In the genomic region with DNA sequence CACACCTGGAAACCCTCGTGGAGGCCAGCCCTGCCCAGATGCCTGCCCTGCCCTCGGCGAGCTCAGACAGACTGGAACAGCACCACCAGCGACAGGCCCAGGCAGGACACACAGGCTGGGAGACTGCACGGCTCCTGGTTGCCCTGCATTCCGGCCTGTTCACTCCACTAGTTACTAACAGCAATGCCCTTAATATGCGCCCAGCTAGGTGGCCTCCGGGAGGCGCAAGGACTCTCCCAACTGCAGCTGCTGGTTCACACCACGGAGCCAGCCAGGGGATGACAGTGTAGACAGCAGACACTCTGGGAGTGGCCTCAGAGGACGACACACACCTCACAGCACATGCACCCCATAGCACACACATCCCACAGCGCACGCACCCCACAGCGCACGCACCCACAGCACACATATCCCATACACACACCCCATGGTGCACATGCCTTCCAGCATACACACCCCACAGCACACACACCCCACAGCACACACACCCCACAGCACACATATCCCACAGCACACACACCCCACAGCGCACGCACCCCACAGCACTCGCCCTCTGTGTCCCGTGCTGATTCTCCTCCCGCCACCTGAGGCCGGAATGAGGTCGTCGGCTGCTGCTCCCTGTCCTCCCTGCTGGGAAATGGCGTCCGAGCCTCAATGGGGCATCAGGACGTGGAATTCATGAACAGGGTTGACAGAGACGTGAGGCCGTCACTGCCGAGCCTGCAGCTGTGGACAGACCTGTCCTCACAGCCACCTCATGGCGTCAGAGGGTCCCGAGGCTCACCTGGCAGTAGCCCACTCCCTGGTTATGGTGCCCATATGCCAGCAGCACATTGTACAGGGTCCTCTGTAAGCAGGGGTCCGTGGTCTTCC, we compare ENCODE assay signal across 16 cellular contexts. TPM values are rescaled to one million over a fixed set of nuclear protein-coding genes. Genes with fewer than 3 reads are reported as not detected.
DNase-seq lines count a peak whose midpoint lies in the region; ATAC-seq and TF ChIP-seq lines count a peak whose summit lies in the region.
"Had no signal": no experiment of that assay in that cellular context is flagged by ENCODE, and none has a peak within 500 bp of the region (broad histone marks: within the 10 kb centered on the region; RNA-seq: fewer than 3 reads in every experiment).

No MANE protein-coding gene starts in this region.

- TF ChIP-seq POLR2A in IMR-90 (IDR thresholded peaks at IDR 0.05; ENCODE audit: low read depth, low read length) = no peak

- BruUV-seq in IMR-90 (replicated peaks; lab: Mats Ljungman, UMichigan) = no TSS peak

- no peaks in the 10 kb centered on the region for H4K20me1 ChIP-seq in IMR-90 (ENCODE audit: insufficient read depth, low read length)

- H3K4me3 ChIP-seq in IMR-90 (ENCODE audit: insufficient read depth, low read depth, low read length) = no peak overlapping the region
- H3K4me3 ChIP-seq: esophagus squamous epithelium, lung, smooth muscle cell, tibial nerve had no signal

- POLR2A ChIA-PET in IMR-90 (lab: Charles Lee; ENCODE audit: unreplicated experiment) = no interaction called here

- H2AK9ac ChIP-seq in IMR-90 (replicated peaks; ENCODE audit: low read depth, low read length, poor library complexity) = no peak overlapping the region

- H2BK20ac ChIP-seq in IMR-90 (ENCODE audit: low read depth, low read length) = no peak overlapping the region

- H3K27me3 ChIP-seq in IMR-90 (ENCODE audit: control insufficient read depth, insufficient read depth, low read length) = peaks cover 3% of the 10 kb centered on the region; the same call in 1 of the 2 replicates
- H3K27me3 ChIP-seq: esophagus squamous epithelium, tibial nerve had no signal

- intact Hi-C loops in IMR-90 (cut with micrococcal nuclease) (no loop called here), posterior vena cava (cut with DNase I) (no loop called here)

- no peaks in the 10 kb centered on the region for H3K36me3 ChIP-seq in IMR-90 (ENCODE audit: control insufficient read depth, insufficient read depth, low read length)

- in situ Hi-C loops in IMR-90 (cut with MboI; ENCODE audit: low sequenced_read_pairs) = no loop called here

- dilution Hi-C loops in IMR-90 (cut with HindIII; ENCODE audit: low sequenced_read_pairs, unreplicated experiment) = no loop called here

- no peak overlapping the region for H2BK120ac ChIP-seq in IMR-90 (ENCODE audit: low read depth, low read length)

- no peak overlapping the region for H4K8ac ChIP-seq in IMR-90 (ENCODE audit: low read depth in 2 of 2, low read length in 2 of 2)

- no peak overlapping the region for H3K4me2 ChIP-seq in IMR-90 (ENCODE audit: low read depth, low read length)
- H3K4me2 ChIP-seq: smooth muscle cell had no signal

- 83% methylated on average over 25 of the region's 32 CpGs; no CpG with 5 or more reads in 1 of the 2 experiments for WGBS in IMR-90 (ENCODE audit: extremely low coverage in 2 of 2, insufficient read length in 1 of 2), 2 experiments

- no peak for TF ChIP-seq RAD21 in IMR-90 (IDR thresholded peaks at IDR 0.05; ENCODE audit: low read length)

- peak overlapping the region; percentile 7 for H2AFZ ChIP-seq in IMR-90 (replicated peaks; ENCODE audit: low read length, poor library complexity)

- H2AK5ac ChIP-seq in IMR-90 (ENCODE audit: low read depth, low read length) = no peak overlapping the region

- H3K56ac ChIP-seq in IMR-90 (ENCODE audit: extremely low read depth, insufficient read depth, low read length) = no peak overlapping the region

- H3K23ac ChIP-seq in IMR-90 (ENCODE audit: low read depth, low read length) = no peak overlapping the region

- no peak overlapping the region for H3K27ac ChIP-seq in IMR-90 (ENCODE audit: insufficient read depth, low read length)
- H3K27ac ChIP-seq: esophagus squamous epithelium, HL-60 had no signal

- CTCF ChIA-PET in IMR-90 (lab: Yijun Ruan, JAX) = no interaction called here

- H3K4me1 ChIP-seq in IMR-90 (ENCODE audit: control insufficient read depth, insufficient read depth, low read length) = no peaks in the 10 kb centered on the region; the same call in 1 of the 2 replicates
- H3K4me1 ChIP-seq: tibial nerve had no signal

- no peaks in the 10 kb centered on the region for H3K9me1 ChIP-seq in IMR-90 (ENCODE audit: insufficient read depth, low read length)

- no peak for TF ChIP-seq CTCF in IMR-90 (conservative IDR thresholded peaks at IDR 0.05; ENCODE audit: low read depth, low read length)

- H4K91ac ChIP-seq in IMR-90 (ENCODE audit: insufficient read depth, low read depth, low read length) = no peak overlapping the region

- no peak overlapping the region for H2BK15ac ChIP-seq in IMR-90 (ENCODE audit: low read depth, low read length)

- no peak overlapping the region for H3K9ac ChIP-seq in IMR-90 (ENCODE audit: low read depth, low read length)

- no peak overlapping the region for H3K4ac ChIP-seq in IMR-90 (ENCODE audit: low read depth, low read length)

- H3K14ac ChIP-seq in IMR-90 (replicated peaks; ENCODE audit: low read depth, low read length) = no peak overlapping the region

- H3K9me3 ChIP-seq in IMR-90 (ENCODE audit: control insufficient read depth, insufficient read depth, low read length) = peaks cover 11% of the 10 kb centered on the region
- H3K9me3 ChIP-seq: esophagus squamous epithelium, tibial nerve had no signal

- no peaks in the 10 kb centered on the region for H3K79me1 ChIP-seq in IMR-90 (ENCODE audit: low read depth in 1 of 2, low read length in 2 of 2)

- no peak overlapping the region for H3K18ac ChIP-seq in IMR-90 (ENCODE audit: low read depth, low read length)

- ATAC-seq in IMR-90 (ENCODE audit: low read depth) = peak; percentile 17; the same call in 1 of the 2 replicates

- DNase-seq in NCI-H1694 (lab: John Stamatoyannopoulos, UW) (peak; percentile 22), NCI-H1694 treated with DMSO at 0.1 percent for 48 hours (lab: John Stamatoyannopoulos, UW) (no peak), IMR-90 (no peak), cerebellar cortex (ENCODE audit: low spot score) (peak; percentile 17), posterior vena cava (ENCODE audit: low spot score) (peak; percentile 76), hippocampal formation (lab: John Stamatoyannopoulos, UW) (no peak), HCEC 1CT (no peak)
- DNase-seq in stimulated activated CD4-positive, alpha-beta T cell treated with anti-CD3 and anti-CD28 coated beads, Interleukin-2, amount 100 ng/mL, for 48 hours = no peak
- DNase-seq: activated naive CD8-positive, alpha-beta T cell treated with anti-CD3 and anti-CD28 coated beads, Interleukin-2, amount 10 ng/mL, durations not matched to agents 7 days and 5 days; esophagus squamous epithelium; NCI-H510A; nucleus accumbens had no signal

- H2BK5ac ChIP-seq in IMR-90 (ENCODE audit: low read depth, low read length, poor library complexity, severe bottlenecking) = no peak overlapping the region

- no peak overlapping the region for H4K5ac ChIP-seq in IMR-90 (ENCODE audit: low read depth, low read length)

TF ChIP-seq in IMR-90, 13 proteins besides CTCF, POLR2A, EP300 and RAD21:
- TF ChIP-seq SMC3 (IDR thresholded peaks at IDR 0.05; ENCODE audit: low read depth, low read length) = peak; percentile 9; the same call in 1 of the 2 replicates
- TF ChIP-seq BHLHE40 (IDR thresholded peaks at IDR 0.05; ENCODE audit: low read depth, low read length) = no peak
TF ChIP-seq in IMR-90: peak in this region for 1.

RNA-seq across cellular contexts. Expression of gene GRTP1, which starts 13.6 kb away (rescaled TPM):
- 0.83 and 0.90 TPM in 2 replicates for total RNA-seq in IMR-90 (2012; rRNA removed)
- 1.4 and 1.7 TPM in 2 replicates for polyA plus RNA-seq in IMR-90 (2012; rRNA removed)
- polyA plus RNA-seq in IMR-90 (2012; cell fraction: cytosol; rRNA removed) = 1.8 TPM in 2 replicates
- polyA plus RNA-seq in IMR-90 (2012; cell fraction: nucleus; rRNA removed; ENCODE audit: low replicate concordance) = 3.1 and 3.7 TPM in 2 replicates
- total RNA-seq in posterior vena cava = 1 to 10 TPM; 3.8 to 4.9 TPM
- total RNA-seq: activated naive CD8-positive, alpha-beta T cell treated with anti-CD3 and anti-CD28 coated beads, Interleukin-2, amount 10 ng/mL, durations not matched to agents 7 days and 5 days had no signal

RNA-seq across cellular contexts. Expression of gene LAMP1, which starts 53.3 kb away (rescaled TPM):
- 58.3 and 60.6 TPM in 2 replicates for total RNA-seq in IMR-90 (2012; rRNA removed)
- 229 and 235 TPM in 2 replicates for polyA plus RNA-seq in IMR-90 (2012; rRNA removed)
- 138 and 235 TPM in 2 replicates for polyA plus RNA-seq in IMR-90 (2012; cell fraction: cytosol; rRNA removed)
- polyA plus RNA-seq in IMR-90 (2012; cell fraction: nucleus; rRNA removed; ENCODE audit: low replicate concordance) = 132 and 172 TPM in 2 replicates
- total RNA-seq in posterior vena cava = 100 to 1,000 TPM; 146 to 197 TPM

Comparison
In these comparisons a context has a peak if more than half of its experiments do, and no peak if none do; other contexts are left out.
1. DNase-seq: peak in NCI-H1694 (single experiment), cerebellar cortex (single experiment) and posterior vena cava (single experiment); none in NCI-H1694 treated with DMSO at 0.1 percent for 48 hours (single experiment), IMR-90 (single experiment), stimulated activated CD4-positive, alpha-beta T cell treated with anti-CD3 and anti-CD28 coated beads, Interleukin-2, amount 100 ng/mL, for 48 hours (0 of 2), hippocampal formation (0 of 2) and HCEC 1CT (single experiment).